In genomic region chr17:41125064-41125463, GRCh38 we compare ENCODE assay signal across 35 cellular contexts. TPM values are rescaled to one million over a fixed set of nuclear protein-coding genes. Genes with fewer than 3 reads are reported as not detected.
"Had no signal": no experiment of that assay in that cellular context is flagged by ENCODE, and none has a peak within 500 bp of the region (broad histone marks: within the 10 kb centered on the region; RNA-seq: fewer than 3 reads in every experiment).

No MANE protein-coding gene starts in this region.

- H3K4me1 ChIP-seq: lower lobe of right lung, right atrium auricular region, right lobe of liver, tibial nerve, uterus had no signal

- ATAC-seq: left cardiac atrium; left lobe of liver; left ventricle myocardium superior; lower lobe of right lung; natural killer cell treated with Interleukin-12 subunit alpha and Interleukin-12 subunit beta and Interleukin-15 and Interleukin-18, amount 100 ng/mL, for 72 hours; right lobe of liver; stimulated activated memory B cell treated with anti-CD40 and anti-IgM and Interleukin-4, amounts not matched to agents 10 μg/mL and 1 μg/mL and 100 μg/mL, for 72 hours; stimulated activated naive CD8-positive, alpha-beta T cell treated with anti-CD3 and anti-CD28 coated beads, Interleukin-15, amount 100 ng/mL, for 72 hours had no signal

- H3K36me3 Mint-ChIP-seq: natural killer cell treated with Interleukin-12 subunit alpha and Interleukin-12 subunit beta and Interleukin-15 and Interleukin-18, amount 100 ng/mL, for 72 hours; stimulated activated memory B cell treated with anti-CD40 and anti-IgM and Interleukin-4, amounts not matched to agents 10 μg/mL and 1 μg/mL and 100 μg/mL, for 72 hours; type B pancreatic cell had no signal

- H3K27me3 ChIP-seq: hepatocyte, ovary, right atrium auricular region, right lobe of liver, uterus had no signal

- H3K9me3 Mint-ChIP-seq: natural killer cell treated with Interleukin-12 subunit alpha and Interleukin-12 subunit beta and Interleukin-15 and Interleukin-18, amount 100 ng/mL, for 72 hours; type B pancreatic cell had no signal

- DNase-seq: kidney glomerular epithelial cell; left cardiac atrium; left ventricle myocardium superior; lower lobe of right lung; mammary epithelial cell; mesenchymal stem cell; ovary; right lobe of liver; stimulated activated CD4-positive, alpha-beta T cell treated with anti-CD3 and anti-CD28 coated beads, Interleukin-1b, Interleukin-23, amount 100 ng/mL, for 48 hours; stimulated activated CD4-positive, alpha-beta T cell treated with anti-CD3 and anti-CD28 coated beads, Interleukin-2, amount 100 ng/mL, for 48 hours; stimulated activated CD4-positive, alpha-beta T cell treated with anti-CD3 and anti-CD28 coated beads, Interleukin-4, amount 100 ng/mL, for 4 hours; stimulated activated CD8-positive, alpha-beta memory T cell treated with anti-CD3 and anti-CD28 coated beads, Interleukin-4, amount 100 ng/mL, for 48 hours; stimulated activated naive CD4-positive, alpha-beta T cell treated with Interleukin-2 at 50 U/mL for 16 hours; stimulated activated naive CD8-positive, alpha-beta T cell treated with anti-CD3 and anti-CD28 coated beads, Interleukin-15, amount 100 ng/mL, for 72 hours; substantia nigra; uterus had no signal

- H3K79me2 ChIP-seq: hepatocyte had no signal

- H3K9me3 ChIP-seq: lower lobe of right lung, ovary, right atrium auricular region, right lobe of liver, tibial nerve, uterus had no signal

- H3K27me3 Mint-ChIP-seq: stimulated activated naive CD8-positive, alpha-beta T cell treated with anti-CD3 and anti-CD28 coated beads, Interleukin-15, amount 100 ng/mL, for 72 hours had no signal

- H3K4me2 ChIP-seq: hepatocyte, smooth muscle cell had no signal

- H2AFZ ChIP-seq: hepatocyte had no signal

- H3K27ac Mint-ChIP-seq: natural killer cell treated with Interleukin-12 subunit alpha and Interleukin-12 subunit beta and Interleukin-15 and Interleukin-18, amount 100 ng/mL, for 72 hours; progenitor cell of endocrine pancreas; stimulated activated memory B cell treated with anti-CD40 and anti-IgM and Interleukin-4, amounts not matched to agents 10 μg/mL and 1 μg/mL and 100 μg/mL, for 72 hours; stimulated activated naive CD8-positive, alpha-beta T cell treated with anti-CD3 and anti-CD28 coated beads, Interleukin-15, amount 100 ng/mL, for 72 hours; type B pancreatic cell had no signal

- H3K4me3 Mint-ChIP-seq: natural killer cell treated with Interleukin-12 subunit alpha and Interleukin-12 subunit beta and Interleukin-15 and Interleukin-18, amount 100 ng/mL, for 72 hours; stimulated activated memory B cell treated with anti-CD40 and anti-IgM and Interleukin-4, amounts not matched to agents 10 μg/mL and 1 μg/mL and 100 μg/mL, for 72 hours; type B pancreatic cell had no signal

- H3K4me3 ChIP-seq: hepatocyte, lower lobe of right lung, ovary, right atrium auricular region, right lobe of liver, smooth muscle cell, tibial nerve, uterus had no signal

- H3K27ac ChIP-seq: hepatocyte, lower lobe of right lung, ovary, right atrium auricular region, right lobe of liver, tibial nerve, uterus had no signal

- FAIRE-seq: keratinocyte had no signal

- H3K36me3 ChIP-seq: lower lobe of right lung, ovary, right atrium auricular region, right lobe of liver, tibial nerve, uterus had no signal

RNA-seq across cellular contexts. Expression of gene KRTAP4-12, which starts 1.1 kb away (rescaled TPM):
- total RNA-seq: hepatocyte; left cardiac atrium; left lobe of liver; left ventricle myocardium superior; lower lobe of right lung; mammary epithelial cell; mucosa of gallbladder; natural killer cell treated with Interleukin-12 subunit alpha and Interleukin-12 subunit beta and Interleukin-15 and Interleukin-18, amount 100 ng/mL, for 72 hours; omental fat pad; ovary; progenitor cell of endocrine pancreas; pulmonary artery endothelial cell; renal cortical epithelial cell; right atrium auricular region; right lobe of liver; skeletal muscle tissue; smooth muscle cell; temporal lobe; tibial nerve; ureter; uterus had no signal
- polyA plus RNA-seq: hepatocyte, keratinocyte, mammary epithelial cell, neural cell, ovary, smooth muscle cell, thymus had no signal

RNA-seq across cellular contexts. Expression of gene KRTAP4-11, which starts 6.9 kb away (rescaled TPM):
- total RNA-seq: hepatocyte; left cardiac atrium; left lobe of liver; left ventricle myocardium superior; lower lobe of right lung; mammary epithelial cell; mucosa of gallbladder; natural killer cell treated with Interleukin-12 subunit alpha and Interleukin-12 subunit beta and Interleukin-15 and Interleukin-18, amount 100 ng/mL, for 72 hours; omental fat pad; ovary; progenitor cell of endocrine pancreas; pulmonary artery endothelial cell; renal cortical epithelial cell; right atrium auricular region; right lobe of liver; skeletal muscle tissue; smooth muscle cell; temporal lobe; tibial nerve; ureter; uterus had no signal
- polyA plus RNA-seq: hepatocyte, keratinocyte, mammary epithelial cell, neural cell, ovary, smooth muscle cell, thymus had no signal

RNA-seq across cellular contexts. Expression of gene KRTAP4-6, which starts 15.3 kb away (rescaled TPM):
- total RNA-seq: hepatocyte; left cardiac atrium; left lobe of liver; left ventricle myocardium superior; lower lobe of right lung; mammary epithelial cell; mucosa of gallbladder; natural killer cell treated with Interleukin-12 subunit alpha and Interleukin-12 subunit beta and Interleukin-15 and Interleukin-18, amount 100 ng/mL, for 72 hours; omental fat pad; ovary; progenitor cell of endocrine pancreas; pulmonary artery endothelial cell; renal cortical epithelial cell; right atrium auricular region; right lobe of liver; skeletal muscle tissue; smooth muscle cell; temporal lobe; tibial nerve; ureter; uterus had no signal
- polyA plus RNA-seq: hepatocyte, keratinocyte, mammary epithelial cell, neural cell, ovary, smooth muscle cell, thymus had no signal

RNA-seq across cellular contexts. Expression of gene KRTAP4-9, which starts 19.9 kb away (rescaled TPM):
- total RNA-seq: hepatocyte; left cardiac atrium; left lobe of liver; left ventricle myocardium superior; lower lobe of right lung; mammary epithelial cell; mucosa of gallbladder; natural killer cell treated with Interleukin-12 subunit alpha and Interleukin-12 subunit beta and Interleukin-15 and Interleukin-18, amount 100 ng/mL, for 72 hours; omental fat pad; ovary; progenitor cell of endocrine pancreas; pulmonary artery endothelial cell; renal cortical epithelial cell; right atrium auricular region; right lobe of liver; skeletal muscle tissue; smooth muscle cell; temporal lobe; tibial nerve; ureter; uterus had no signal
- polyA plus RNA-seq: hepatocyte, keratinocyte, mammary epithelial cell, neural cell, ovary, smooth muscle cell, thymus had no signal

RNA-seq across cellular contexts. Expression of gene KRTAP4-16, which starts 23.1 kb away (rescaled TPM):
- total RNA-seq: hepatocyte; left cardiac atrium; left lobe of liver; left ventricle myocardium superior; lower lobe of right lung; mammary epithelial cell; mucosa of gallbladder; natural killer cell treated with Interleukin-12 subunit alpha and Interleukin-12 subunit beta and Interleukin-15 and Interleukin-18, amount 100 ng/mL, for 72 hours; omental fat pad; ovary; progenitor cell of endocrine pancreas; pulmonary artery endothelial cell; renal cortical epithelial cell; right atrium auricular region; right lobe of liver; skeletal muscle tissue; smooth muscle cell; temporal lobe; tibial nerve; ureter; uterus had no signal
- polyA plus RNA-seq: hepatocyte, keratinocyte, mammary epithelial cell, neural cell, ovary, smooth muscle cell, thymus had no signal
